Comparison of ENCODE assay signal across 23 cellular contexts in genomic region chr11:63019506-63019905, GRCh38. TPM values are rescaled to one million over a fixed set of nuclear protein-coding genes. Genes with fewer than 3 reads are reported as not detected.
"Had no signal": no experiment of that assay in that cellular context is flagged by ENCODE, and none has a peak within 500 bp of the region (broad histone marks: within the 10 kb centered on the region; RNA-seq: fewer than 3 reads in every experiment).

No MANE protein-coding gene starts in this region.

- H3K27ac ChIP-seq: SJSA1, SK-N-MC had no signal

- H3K36me3 ChIP-seq: SJSA1 had no signal

- H3K9me3 ChIP-seq: SJSA1 had no signal

- H3K4me3 ChIP-seq: SJSA1, SK-N-MC had no signal

- DNase-seq: KBM-7, NCI-H1092, NCI-H1105 treated with DMSO at 0.1 percent for 48 hours, NCI-H1417 treated with DMSO at 0.1 percent for 48 hours, NCI-H146, NCI-H1694 treated with DMSO at 0.1 percent for 48 hours, NCI-H1930, NCI-H2081, NCI-H2107, NCI-H2227 treated with DMSO at 0.1 percent for 48 hours, NCI-H524, NCI-H526 treated with DMSO at 0.1 percent for 48 hours, NCI-H774, Right ventricle myocardium superior, RPMI8226, SIG-M5 had no signal

- FAIRE-seq: RCC 7860 had no signal

RNA-seq across cellular contexts. Expression of gene SLC22A8, which starts 3.9 kb away (rescaled TPM):
- total RNA-seq: HT-29, LHCN-M2, MCF 10A, NCI-H460, Right ventricle myocardium superior, SJSA1 had no signal

RNA-seq across cellular contexts. Expression of gene SLC22A6, which starts 34.7 kb away (rescaled TPM):
- total RNA-seq: HT-29, LHCN-M2, MCF 10A, NCI-H460, Right ventricle myocardium superior, SJSA1 had no signal
